In genomic region chr10:60778214-60778977, GRCh38 we compare ENCODE assay signal across 8 cellular contexts. TPM values are rescaled to one million over a fixed set of nuclear protein-coding genes. Genes with fewer than 3 reads are reported as not detected.
DNase-seq lines count a peak whose midpoint lies in the region; ATAC-seq and TF ChIP-seq lines count a peak whose summit lies in the region.

Gene CDK1 (plus strand): TSS chr10:60778478. CDS start chr10:60780166, 1,688 bp downstream.

- H3K4me1 Mint-ChIP-seq in activated T-cell treated with anti-CD3 and anti-CD28 coated beads, Interleukin-2, amount 50 U/mL, for 24 hours (ENCODE audit: low read depth), result peaks cover 28% of the 10 kb centered on the region

- DNase-seq in DMS53 (lab: John Stamatoyannopoulos, UW), result peak; percentile 99
- DNase-seq in KBM-7, result peak; percentile 99
- peak; percentile 94 for DNase-seq in activated T-cell treated with anti-CD3 and anti-CD28 coated beads, Interleukin-2, amount 50 U/mL, for 24 hours
- peak; percentile 91 for DNase-seq in stimulated activated CD8-positive, alpha-beta memory T cell treated with anti-CD3 and anti-CD28 coated beads, Interleukin-7, amount 100 ng/mL, for 4 hours (ENCODE audit: low read depth in 2 of 2)

- no peaks in the 10 kb centered on the region for H3K36me3 ChIP-seq in muscle layer of duodenum (ENCODE audit: control insufficient read depth in 1 of 2, insufficient read depth in 2 of 2, low read length in 2 of 2)

- peak within 1 kb of the TSS; percentile 98 for H3K27ac Mint-ChIP-seq in activated T-cell treated with anti-CD3 and anti-CD28 coated beads, Interleukin-2, amount 50 U/mL, for 24 hours

- peak within 1 kb of the TSS; percentile 98 for H3K4me3 Mint-ChIP-seq in activated T-cell treated with anti-CD3 and anti-CD28 coated beads, Interleukin-2, amount 50 U/mL, for 24 hours

- no peaks in the 10 kb centered on the region for H3K9me3 ChIP-seq in muscle layer of duodenum (ENCODE audit: control insufficient read depth in 1 of 2, low read length in 2 of 2)

- no peaks in the 10 kb centered on the region for H3K27me3 Mint-ChIP-seq in activated T-cell treated with anti-CD3 and anti-CD28 coated beads, Interleukin-2, amount 50 U/mL, for 24 hours

- H3K27ac ChIP-seq in muscle layer of duodenum (ENCODE audit: low read length), result peak within 1 kb of the TSS; percentile 10

- H3K27me3 ChIP-seq in muscle layer of duodenum (ENCODE audit: low read depth, low read length), result no peaks in the 10 kb centered on the region

- H3K36me3 Mint-ChIP-seq in activated T-cell treated with anti-CD3 and anti-CD28 coated beads, Interleukin-2, amount 50 U/mL, for 24 hours (ENCODE audit: low read depth), result peaks cover 46% of the 10 kb centered on the region

- peak within 1 kb of the TSS; percentile 75 to 80 for H3K4me3 ChIP-seq in muscle layer of duodenum (ENCODE audit: low read depth in 1 of 2, low read length in 2 of 2)

- H3K9me3 Mint-ChIP-seq in activated T-cell treated with anti-CD3 and anti-CD28 coated beads, Interleukin-2, amount 50 U/mL, for 24 hours, result no peaks in the 10 kb centered on the region

- peak; percentile 97 for ATAC-seq in GM21717 (IDR thresholded peaks at IDR 0.05; ENCODE audit: unreplicated experiment)
- ATAC-seq in esophagus mucosa, result peak; percentile 100

- in situ Hi-C loops in KBM-7 (cut with MboI; ENCODE audit: low pct_unique_long_range_greater_than_20kb, low sequenced_read_pairs), result no loop called here

- peaks cover 0 to 8% of the 10 kb centered on the region in 2 donors for H3K4me1 ChIP-seq in muscle layer of duodenum (ENCODE audit: control insufficient read depth in 1 of 2, insufficient read depth in 2 of 2, low read length in 2 of 2)

TF ChIP-seq in PFSK-1, 5 proteins besides CTCF, POLR2A, EP300 and RAD21:
- TF ChIP-seq FOXP2 (optimal IDR thresholded peaks at IDR 0.05; ENCODE audit: borderline replicate concordance, extremely low read depth, extremely low read length, insufficient read depth) (no peak), SIN3A (IDR thresholded peaks at IDR 0.05; ENCODE audit: borderline replicate concordance, insufficient read depth, low read length) (peak; percentile 95; the same call in 1 of the 2 replicates), TAF1 (IDR thresholded peaks at IDR 0.05; ENCODE audit: borderline replicate concordance, insufficient read depth, low read length) (peak; percentile 73; the same call in 1 of the 2 replicates), POLR2AphosphoS5 (IDR thresholded peaks at IDR 0.05; ENCODE audit: low read depth, low read length) (peak; percentile 94), REST (IDR thresholded peaks at IDR 0.05; ENCODE audit: insufficient read depth in 1 of 2, low read depth in 2 of 2, low read length in 2 of 2) (peak in 1 of 2 experiments; percentile 48; a peak in 2 of 4 replicates)

RNA-seq across cellular contexts. Expression of gene CDK1, which starts in this region (rescaled TPM):
- polyA plus RNA-seq in PFSK-1 (2012; ENCODE audit: insufficient read length, low read depth), result 10.9 TPM
- total RNA-seq in esophagus mucosa, result 25.2 TPM

Comparison
In these comparisons a context has a peak if more than half of its experiments do, and no peak if none do; other contexts are left out.
1. Peak in every context shown above with its lines: DNase-seq, ATAC-seq, H3K4me3 ChIP-seq and H3K27ac ChIP-seq.